Comparison of ENCODE assay signal across 12 cellular contexts in genomic region chr17:27573971-27574525, GRCh38. TPM values are rescaled to one million over a fixed set of nuclear protein-coding genes. Genes with fewer than 3 reads are reported as not detected.
DNase-seq lines count a peak whose midpoint lies in the region; ATAC-seq, FAIRE-seq and TF ChIP-seq lines count a peak whose summit lies in the region.
"Had no signal": no experiment of that assay in that cellular context is flagged by ENCODE, and none has a peak within 500 bp of the region (broad histone marks: within the 10 kb centered on the region; RNA-seq: fewer than 3 reads in every experiment).

No MANE protein-coding gene starts in this region.

- H3K27ac Mint-ChIP-seq in nephron: peak overlapping the region; percentile 80 to 92 (median 87)

- no peaks in the 10 kb centered on the region for H3K9me3 Mint-ChIP-seq in nephron

- 0% methylated on average over 4 of the region's 4 CpGs for WGBS in K562 (ENCODE audit: insufficient coverage, low coverage, missing lambda C conversion rate)

- POLR2A ChIA-PET in K562 (lab: Yijun Ruan, JAX): interaction anchor here (0.5 to 2.2 kb wide), 18 partner anchors 10 to 485 kb away, joined by 3 to 7 read pairs (median 4); partner anchors contain the start of genes KSR1 and WSB1

- peak overlapping the region; percentile 41 to 80; a peak in 3 of 4 replicates for H3K9ac ChIP-seq in K562 (ENCODE audit: insufficient read depth in 1 of 2, low read depth in 2 of 2, low read length in 2 of 2)

- H3K27me3 Mint-ChIP-seq in nephron (ENCODE audit: low read depth): no peaks in the 10 kb centered on the region

- H3K36me3 Mint-ChIP-seq in nephron (ENCODE audit: low read depth): no peaks in the 10 kb centered on the region

- peak overlapping the region; percentile 78 for H3K4me2 ChIP-seq in K562 (ENCODE audit: insufficient read depth, low read length)

- no peaks in the 10 kb centered on the region for H3K9me3 ChIP-seq in K562 (replicated peaks; ENCODE audit: control insufficient read depth, insufficient read depth, low read depth, low read length)
- H3K9me3 ChIP-seq: vagina had no signal

- peaks cover 97% of the 10 kb centered on the region for H3K4me1 Mint-ChIP-seq in nephron

- intact Hi-C loops in K562 (cut with micrococcal nuclease): loop anchor here (2.0 to 10.0 kb wide), 5 partner anchors 45 to 489 kb away; partner anchors contain the start of gene KSR1

- peak overlapping the region; percentile 28 for H3K4me3 ChIP-seq in K562
- H3K4me3 ChIP-seq: vagina had no signal

- H3K4me3 Mint-ChIP-seq in nephron: no peak overlapping the region

- BruUV-seq in K562 (replicated peaks; lab: Mats Ljungman, UMichigan): no TSS peak

- peaks cover 19% of the 10 kb centered on the region; the same call in 2 of the 3 replicates for H3K36me3 ChIP-seq in K562 (ENCODE audit: control insufficient read depth, insufficient read depth, low read length)
- H3K36me3 ChIP-seq: vagina had no signal

- H3K9me1 ChIP-seq in K562 (ENCODE audit: control insufficient read depth, insufficient read depth, low read length): peaks cover 4% of the 10 kb centered on the region

- peaks cover 99% of the 10 kb centered on the region for H3K79me2 ChIP-seq in K562 (ENCODE audit: control insufficient read depth, insufficient read depth, low read length)

- 0 out of 2 replicates have a peak overlapping the region, but pooled peaks have one; percentile 2 for H2AFZ ChIP-seq in K562 (ENCODE audit: low read depth, low read length)

- H4K20me1 ChIP-seq in K562 (replicated peaks; ENCODE audit: control insufficient read depth, insufficient read depth, low read length): no peaks in the 10 kb centered on the region

- no peaks in the 10 kb centered on the region for H3K27me3 ChIP-seq in K562 (ENCODE audit: control insufficient read depth in 2 of 2, insufficient read depth in 2 of 2, low read length in 2 of 2)
- H3K27me3 ChIP-seq: vagina had no signal

- TF ChIP-seq RAD21 in K562 (CRISPR knock-in tag; conservative IDR thresholded peaks at IDR 0.05 in 1 of 2, IDR thresholded peaks at IDR 0.05 in 1 of 2): peak; percentile 34 to 38

- FAIRE-seq in K562 (lab: Jason Lieb, UNC): peak; percentile 99
- FAIRE-seq: TTC549 had no signal

- ATAC-seq in K562: peak; percentile 71
- no peak for ATAC-seq in GM21515 (IDR thresholded peaks at IDR 0.05; ENCODE audit: unreplicated experiment)
- ATAC-seq in GM18909 (IDR thresholded peaks at IDR 0.05; ENCODE audit: poor library complexity, unreplicated experiment): no peak

- peak; percentile 97 for TF ChIP-seq EP300 in K562 (IDR thresholded peaks at IDR 0.05; ENCODE audit: low read length)

- TF ChIP-seq CTCF in K562 (IDR thresholded peaks at IDR 0.05 in 2 of 3, conservative IDR thresholded peaks at IDR 0.05 in 1 of 3; ENCODE audit: insufficient read depth in 2 of 3, low read depth in 1 of 3, low read length in 3 of 3) (peak in 1 of 3 experiments; percentile 20; a peak in 1 of 6 replicates), nephron (IDR thresholded peaks at IDR 0.05; ENCODE audit: unreplicated experiment in 3 of 3) (no peak)

- DNase-seq in GM03348 (ENCODE audit: low spot score) (peak; percentile 64), M059J (ENCODE audit: low read depth) (peak; percentile 56), K562 (ENCODE audit: extremely low read depth in 1 of 4, low spot score in 3 of 4) (peak; percentile 73 to 98 (median 80)), germinal center (ENCODE audit: low spot score) (no peak)
- DNase-seq: activated naive CD4-positive, alpha-beta T cell treated with Interleukin-2 at 50 U/mL for 16 hours; GDM1; occipital lobe had no signal

- CTCF ChIA-PET in K562 (lab: Yijun Ruan, JAX; ENCODE audit: low intra/inter-chr PET ratio): no interaction called here

- TF ChIP-seq POLR2A in K562 (conservative IDR thresholded peaks at IDR 0.05): peak; percentile 83

- peak overlapping the region; percentile 92 for H3K27ac ChIP-seq in K562 (ENCODE audit: extremely low read depth, low read depth, low read length)
- H3K27ac ChIP-seq: vagina had no signal

- in situ Hi-C loops in K562 (cut with MboI): no loop called here

- peaks cover 70 to 99% of the 10 kb centered on the region in 2 experiments for H3K4me1 ChIP-seq in K562 (replicated peaks in 1 of 2; ENCODE audit: control insufficient read depth in 2 of 2, insufficient read depth in 2 of 2, low read length in 2 of 2)

TF ChIP-seq in K562, 482 proteins besides CTCF, POLR2A, EP300 and RAD21 (continues in another document):
- TF ChIP-seq ZNF12 (CRISPR knock-in tag; IDR thresholded peaks at IDR 0.05): no peak
- peak; percentile 48; the same call in 1 of the 2 replicates for TF ChIP-seq ZKSCAN1 (IDR thresholded peaks at IDR 0.05; ENCODE audit: low read depth, low read length)
- TF ChIP-seq PHB2 (IDR thresholded peaks at IDR 0.05; ENCODE audit: low read depth): peak; percentile 78
- peak; percentile 91 for TF ChIP-seq CBFA2T2 (conservative IDR thresholded peaks at IDR 0.05)
- peak in 1 of 2 experiments; percentile 81; a peak in 2 of 3 replicates for TF ChIP-seq CBX3 (IDR thresholded peaks at IDR 0.05; ENCODE audit: borderline replicate concordance in 1 of 2, low read length in 2 of 2)
- TF ChIP-seq PPARD (CRISPR knock-in tag; IDR thresholded peaks at IDR 0.05): no peak
- peak; percentile 97 for TF ChIP-seq GATAD2A (IDR thresholded peaks at IDR 0.05)
- TF ChIP-seq RBM14 (IDR thresholded peaks at IDR 0.05; ENCODE audit: borderline replicate concordance, insufficient read depth, low read depth, low read length): no peak
- peak; percentile 88 for TF ChIP-seq ARID3A (IDR thresholded peaks at IDR 0.05; ENCODE audit: borderline replicate concordance, low read depth, low read length)
- TF ChIP-seq TCF15 (CRISPR knock-in tag; IDR thresholded peaks at IDR 0.05): 0 out of 2 replicates have a peak, but pooled peaks have one; percentile 47
- peak; percentile 97 for TF ChIP-seq CBFA2T3 (IDR thresholded peaks at IDR 0.05)
- TF ChIP-seq ZNF311 (CRISPR knock-in tag; IDR thresholded peaks at IDR 0.05): peak; percentile 45; the same call in 1 of the 2 replicates
- TF ChIP-seq TRIM24 (IDR thresholded peaks at IDR 0.05): peak; percentile 89 to 92
- TF ChIP-seq MYNN (IDR thresholded peaks at IDR 0.05): peak; percentile 72; the same call in 1 of the 2 replicates
- no peak for TF ChIP-seq MYNN (CRISPR knock-in tag; IDR thresholded peaks at IDR 0.05)
- TF ChIP-seq ELF2 (CRISPR knock-in tag; IDR thresholded peaks at IDR 0.05): peak; percentile 41; the same call in 1 of the 2 replicates
- TF ChIP-seq ARID2 (IDR thresholded peaks at IDR 0.05): 0 out of 2 replicates have a peak, but pooled peaks have one; percentile 30
- peak; percentile 91 for TF ChIP-seq MEIS2 (IDR thresholded peaks at IDR 0.05; ENCODE audit: partially characterized antibody)

RNA-seq across cellular contexts. Expression of gene LGALS9, which starts 56.9 kb away (rescaled TPM):
- 96.1 and 113 TPM in 2 replicates for total RNA-seq in M059J (2014; rRNA removed; shearing (Covaris generic))
- 22.6 and 54.0 TPM in 2 replicates for total RNA-seq in K562 (2011; cell fraction: chromatin; rRNA removed; ENCODE audit: low replicate concordance)
- total RNA-seq in K562 (2011; cell fraction: nucleolus; rRNA removed): 22.5 and 24.7 TPM in 2 replicates
- 26.1 and 40.6 TPM in 2 replicates for total RNA-seq in K562 (2011; cell fraction: nucleoplasm; rRNA removed)
- total RNA-seq in K562 (2014; rRNA removed) (2.8 and 3.0 TPM in 2 replicates), K562 (2014; rRNA removed; fragmentation: Illumina TruSeq; extraction: Trizol) (1.7 and 2.0 TPM in 2 replicates), K562 (2015; rRNA removed; fragmentation: Illumina TruSeq; extraction: Trizol) (3.7 and 4.8 TPM in 2 replicates), K562 (2021) (4.6 and 5.0 TPM in 2 replicates)
- polyA plus RNA-seq in K562 (2011; rRNA removed) (1.5 and 7.3 TPM in 2 replicates), K562 (2014; fragmentation: Illumina TruSeq; extraction: Trizol) (3.8 and 5.8 TPM in 2 replicates), K562 (2014; fragmentation: Nextera tagmentation; extraction: Ambion mirVana) (under 1 TPM; 0.45 to 0.77 TPM), K562 (2014; rRNA removed) (5.6 and 6.9 TPM in 2 replicates)
- 3.5 and 4.4 TPM in 2 replicates for polyA plus RNA-seq in K562 (2011; cell fraction: cytosol; rRNA removed)
- 11.1 and 15.7 TPM in 2 replicates for polyA plus RNA-seq in K562 (2011; cell fraction: nucleus; rRNA removed)
- 9.1 and 14.2 TPM in 2 replicates for polyA plus RNA-seq in K562 (2012)
- 3.0 and 4.4 TPM in 2 replicates for polyA minus RNA-seq in K562 (2011; rRNA and poly(A)+ RNA removed)
- 1.9 and 2.5 TPM in 2 replicates for polyA minus RNA-seq in K562 (2011; cell fraction: cytosol; rRNA and poly(A)+ RNA removed)
- polyA minus RNA-seq in K562 (2011; cell fraction: nucleus; rRNA and poly(A)+ RNA removed): 3.1 and 7.2 TPM in 2 replicates
